In genomic region chr7:551615-551970, GRCh38 we compare ENCODE assay signal across 1 cellular context. TPM values are rescaled to one million over a fixed set of nuclear protein-coding genes. Genes with fewer than 3 reads are reported as not detected.
"Had no signal": no experiment of that assay in that cellular context is flagged by ENCODE, and none has a peak within 500 bp of the region (broad histone marks: within the 10 kb centered on the region; RNA-seq: fewer than 3 reads in every experiment).

No MANE protein-coding gene starts in this region.

RNA-seq across cellular contexts. Expression of gene PDGFA, which starts 31.9 kb away (rescaled TPM):
- polyA plus RNA-seq: naive thymus-derived CD8-positive, alpha-beta T cell had no signal
